In genomic region chr14:104054222-104054905, GRCh38 we compare ENCODE assay signal across 21 cellular contexts. TPM values are rescaled to one million over a fixed set of nuclear protein-coding genes. Genes with fewer than 3 reads are reported as not detected.
"Had no signal": no experiment of that assay in that cellular context is flagged by ENCODE, and none has a peak within 500 bp of the region (broad histone marks: within the 10 kb centered on the region; RNA-seq: fewer than 3 reads in every experiment).

No MANE protein-coding gene starts in this region.

- H3K4me1 ChIP-seq: psoas muscle, right lobe of liver, upper lobe of left lung, vagina had no signal

- H3K27me3 ChIP-seq: right lobe of liver, thyroid gland, upper lobe of left lung, vagina had no signal

- H3K4me3 ChIP-seq: heart left ventricle, mucosa of descending colon, psoas muscle, right lobe of liver, thyroid gland, upper lobe of left lung, vagina had no signal

- H3K36me3 Mint-ChIP-seq: naive thymus-derived CD8-positive, alpha-beta T cell had no signal

- ATAC-seq: effector memory CD8-positive, alpha-beta T cell; left colon; mucosa of descending colon; naive thymus-derived CD8-positive, alpha-beta T cell; psoas muscle had no signal

- H3K36me3 ChIP-seq: heart left ventricle, right lobe of liver, thyroid gland, upper lobe of left lung, vagina had no signal

- H3K9me3 ChIP-seq: heart left ventricle, mucosa of descending colon, psoas muscle, right lobe of liver, thyroid gland, upper lobe of left lung, vagina had no signal

- H3K4me3 Mint-ChIP-seq: central memory CD8-positive, alpha-beta T cell; effector memory CD8-positive, alpha-beta T cell; naive thymus-derived CD8-positive, alpha-beta T cell had no signal

- DNase-seq: cortex of kidney; effector memory CD8-positive, alpha-beta T cell; foreskin melanocyte; heart left ventricle; hippocampal formation; left colon; mucosa of descending colon; naive thymus-derived CD8-positive, alpha-beta T cell; psoas muscle; retina; right lobe of liver; stimulated activated CD4-positive, alpha-beta T cell treated with anti-CD3 and anti-CD28 coated beads, Interleukin-2, amount 100 ng/mL, for 24 hours; stimulated activated CD4-positive, alpha-beta T cell treated with anti-CD3 and anti-CD28 coated beads, Interleukin-4, amount 100 ng/mL, for 4 hours; stimulated activated naive CD4-positive, alpha-beta T cell treated with Interleukin-2 at 50 U/mL for 16 hours; thyroid gland; upper lobe of left lung had no signal

- H3K27ac ChIP-seq: epithelial cell of prostate, heart left ventricle, psoas muscle, right lobe of liver, upper lobe of left lung, vagina had no signal

- H3K27ac Mint-ChIP-seq: effector memory CD8-positive, alpha-beta T cell had no signal

- H3K4me1 Mint-ChIP-seq: central memory CD8-positive, alpha-beta T cell; naive thymus-derived CD8-positive, alpha-beta T cell had no signal

- H3K9me3 Mint-ChIP-seq: central memory CD8-positive, alpha-beta T cell; effector memory CD8-positive, alpha-beta T cell; naive thymus-derived CD8-positive, alpha-beta T cell had no signal

RNA-seq across cellular contexts. Expression of gene ASPG, which starts 31.1 kb away (rescaled TPM):
- total RNA-seq: kidney epithelial cell; lung microvascular endothelial cell; naive thymus-derived CD8-positive, alpha-beta T cell had no signal
- polyA plus RNA-seq: naive thymus-derived CD8-positive, alpha-beta T cell had no signal
